ENCODE assay signal across 27 cellular contexts in the genomic region with DNA sequence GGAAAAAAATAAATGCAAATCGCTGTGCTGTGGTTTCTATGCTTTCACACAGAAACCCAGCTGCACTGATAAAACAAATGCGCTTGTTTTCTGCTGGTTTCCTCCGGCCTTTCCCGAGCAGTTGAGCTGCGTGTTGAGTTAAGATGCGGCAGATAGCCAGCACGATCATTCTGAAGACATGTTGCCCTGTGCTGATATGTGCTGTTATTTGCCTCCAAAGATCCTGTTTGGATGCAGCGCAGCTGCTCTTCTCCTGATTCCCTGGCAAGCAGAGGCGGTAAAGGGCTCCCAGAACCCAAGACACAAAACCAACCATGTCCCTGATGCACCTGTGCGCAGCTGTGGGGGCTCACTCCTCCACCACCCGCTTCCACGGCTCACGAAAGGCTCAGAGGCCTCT.
DNase-seq lines count a peak whose midpoint lies in the region; ATAC-seq lines count a peak whose summit lies in the region.
"Had no signal": no experiment of that assay in that cellular context is flagged by ENCODE, and none has a peak within 500 bp of the region (broad histone marks: within the 10 kb centered on the region; RNA-seq: fewer than 3 reads in every experiment).

No MANE protein-coding gene starts in this region.

- H3K4me3 Mint-ChIP-seq in memory B cell, result peak overlapping the region; percentile 13
- H3K4me3 Mint-ChIP-seq: H9, neural crest cell had no signal

- peak overlapping the region; percentile 66 for H3K27ac ChIP-seq in KOPT-K1 (ENCODE audit: low read depth, low read length, poor library complexity, severe bottlenecking)
- H3K27ac ChIP-seq in angular gyrus (ENCODE audit: low read depth, low read length), result peak overlapping the region; percentile 89
- H3K27ac ChIP-seq: brain microvascular endothelial cell, C4-2B, gastrocnemius medialis, parathyroid adenoma, PC-9, right atrium auricular region, thyroid gland, vagina had no signal

- H3K9me3 Mint-ChIP-seq in memory B cell, result peaks cover 12% of the 10 kb centered on the region

- no peak overlapping the region for H3K27ac Mint-ChIP-seq in memory B cell
- H3K27ac Mint-ChIP-seq: activated T-cell treated with anti-CD3 and anti-CD28 coated beads, Interleukin-2, amount 50 U/mL, for 72 hours; H9 had no signal

- no peaks in the 10 kb centered on the region for H3K36me3 ChIP-seq in KOPT-K1 (ENCODE audit: insufficient read depth, low read length)
- H3K36me3 ChIP-seq: brain microvascular endothelial cell, gastrocnemius medialis, right atrium auricular region, thyroid gland, vagina had no signal

- DNase-seq in memory B cell (ENCODE audit: low spot score in 2 of 2) (no peak), AG20443 (ENCODE audit: low spot score) (no peak), activated T-cell treated with anti-CD3 and anti-CD28 coated beads for 4 hours (no peak), HuH-7 (ENCODE audit: low spot score) (no peak), left ventricle myocardium superior (no peak)
- DNase-seq: activated CD4-positive, alpha-beta T cell treated with anti-CD3 and anti-CD28 coated beads, Interleukin-2, amount 50 U/mL, for 4 hours; activated naive CD4-positive, alpha-beta T cell; activated T-cell treated with anti-CD3 and anti-CD28 coated beads, Interleukin-2, amount 50 U/mL, for 72 hours; brain microvascular endothelial cell; DMS53; gastrocnemius medialis; H9; mesenchymal stem cell; PC-9; SHP77; small intestine; stimulated activated CD4-positive, alpha-beta T cell treated with anti-CD3 and anti-CD28 coated beads, Interleukin-1b, Interleukin-23, amount 100 ng/mL, for 48 hours; stimulated activated naive CD4-positive, alpha-beta T cell treated with Interleukin-2 at 50 U/mL for 16 hours; thyroid gland had no signal

- H3K36me3 Mint-ChIP-seq in memory B cell, result peaks cover 2% of the 10 kb centered on the region

- intact Hi-C loops in left ventricle myocardium superior (cut with micrococcal nuclease), result no loop called here

- H3K9me3 ChIP-seq in KOPT-K1 (ENCODE audit: insufficient read depth, low read length, poor library complexity, severe bottlenecking), result no peaks in the 10 kb centered on the region
- H3K9me3 ChIP-seq: Caco-2, gastrocnemius medialis, right atrium auricular region, thyroid gland, vagina had no signal

- H3K27me3 Mint-ChIP-seq in memory B cell, result peaks cover 6% of the 10 kb centered on the region

- ATAC-seq in memory B cell (ENCODE audit: low read depth), result no peak
- ATAC-seq in left ventricle myocardium superior, result no peak
- ATAC-seq: activated T-cell treated with anti-CD3 and anti-CD28 coated beads, Interleukin-2, amount 50 U/mL, for 72 hours; gastrocnemius medialis had no signal

- peaks cover 11% of the 10 kb centered on the region for H3K4me1 Mint-ChIP-seq in memory B cell
- H3K4me1 Mint-ChIP-seq: neural crest cell had no signal
